ENCODE assay signal across 8 cellular contexts in the genomic region with DNA sequence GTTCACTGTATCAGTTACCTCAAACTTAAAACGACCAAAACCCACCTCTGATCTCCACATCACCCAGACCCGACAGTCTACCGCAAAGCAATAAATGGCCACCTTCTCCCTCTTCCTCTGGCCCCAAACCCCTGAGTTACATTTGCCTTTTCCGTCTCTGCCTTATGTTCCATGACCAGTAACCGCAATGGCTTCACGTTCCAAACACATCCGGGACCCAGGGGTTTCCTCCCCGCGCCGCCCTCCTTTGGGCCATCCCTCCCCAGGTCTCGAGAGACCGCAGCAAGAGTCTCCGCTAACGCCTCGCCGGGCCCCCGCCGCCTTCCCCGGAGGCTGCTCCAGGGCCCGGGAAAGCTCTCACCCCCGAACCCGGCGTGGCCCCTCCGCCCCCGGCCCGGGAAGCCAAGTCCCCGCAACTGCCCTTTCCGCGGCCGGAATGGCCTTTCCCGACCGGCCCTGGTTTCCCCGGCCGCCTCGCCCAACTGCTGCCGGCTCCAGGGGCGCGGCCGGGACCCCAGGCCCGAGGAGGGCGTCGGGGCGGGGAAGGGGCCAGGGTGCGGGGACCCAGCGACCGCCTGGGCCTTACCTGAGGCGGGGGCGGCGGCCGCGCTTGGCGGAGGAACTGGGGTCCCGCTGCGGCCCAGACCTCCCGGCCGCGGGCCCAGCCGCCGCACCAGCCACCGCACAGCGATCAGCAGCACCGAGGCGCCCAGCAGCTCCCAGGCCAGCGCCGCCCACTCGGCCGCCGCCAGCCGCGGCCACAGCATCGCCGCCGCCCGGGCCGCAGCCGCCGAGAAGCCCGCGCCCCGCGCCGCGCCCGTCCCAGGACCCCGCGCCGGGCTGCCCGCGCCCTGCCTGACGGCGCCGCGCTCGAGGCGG. TPM values are rescaled to one million over a fixed set of nuclear protein-coding genes. Genes with fewer than 3 reads are reported as not detected.
A peak's percentile ranks its signal among the peaks of the same experiment; 100 is the strongest.
DNase-seq lines count a peak whose midpoint lies in the region; ATAC-seq and TF ChIP-seq lines count a peak whose summit lies in the region.

Gene ANKLE2, minus strand, starts transcription at position 801 of the 879 bp plus-strand sequence. Its CDS starts 34 bp downstream, at position 767.

- peaks cover 38% of the 10 kb centered on the region for H3F3A ChIP-seq in PC-9 (ENCODE audit: insufficient read depth, low read depth)

- no peak for TF ChIP-seq EP300 in stomach (IDR thresholded peaks at IDR 0.05)

- H3K27me3 ChIP-seq in PC-9 (ENCODE audit: insufficient read depth, low read depth) (no peaks in the 10 kb centered on the region), stomach (no peaks in the 10 kb centered on the region)

- H3K4me1 ChIP-seq in PC-9 (replicated peaks; ENCODE audit: insufficient read depth), result peaks cover 12% of the 10 kb centered on the region
- peaks cover 13 to 38% (median 36%) of the 10 kb centered on the region in 4 donors for H3K4me1 ChIP-seq in stomach

- DNase-seq in AG09319 (ENCODE audit: extremely low read depth, low read depth) (peak; percentile 20), PC-9 (peak in 1 of 2 experiments; percentile 32), fibroblast of mammary gland (ENCODE audit: low read depth) (peak; percentile 73), neural crest cell (ENCODE audit: low read depth, low spot score) (no peak), stomach (peak; percentile 54)
- DNase-seq in activated T-helper 1 cell treated with anti-CD3 and anti-CD28 coated beads, Interleukin-12 subunit alpha, Interleukin-12 subunit beta, Interleukin-2, Interleukin-4 antibody, amounts not matched to agents 30 ng/mL and 10 ng/mL and 1 ng/mL, durations not matched to agents 14 hours and 24 hours and 36 hours (ENCODE audit: low spot score), result peak; percentile 74

- POLR2A ChIA-PET in PC-9 (lab: Charles Lee; ENCODE audit: unreplicated experiment), result interaction anchor here (0.7 kb wide), 2 partner anchors 15 to 61 kb away, joined by 3 to 5 read pairs; no protein-coding TSS in a partner anchor

- CTCF ChIA-PET in PC-9 (lab: Charles Lee), result no interaction called here

- no peaks in the 10 kb centered on the region for H3K9me3 Mint-ChIP-seq in activated T-helper 1 cell treated with anti-CD3 and anti-CD28 coated beads, Interleukin-12 subunit alpha, Interleukin-12 subunit beta, Interleukin-2, Interleukin-4 antibody, amounts not matched to agents 30 ng/mL and 10 ng/mL and 1 ng/mL, durations not matched to agents 14 hours and 24 hours and 36 hours
- H3K9me3 Mint-ChIP-seq in neural crest cell, result no peaks in the 10 kb centered on the region

- TF ChIP-seq POLR2A in stomach (IDR thresholded peaks at IDR 0.05), result no peak

- H3K27me3 Mint-ChIP-seq in activated T-helper 1 cell treated with anti-CD3 and anti-CD28 coated beads, Interleukin-12 subunit alpha, Interleukin-12 subunit beta, Interleukin-2, Interleukin-4 antibody, amounts not matched to agents 30 ng/mL and 10 ng/mL and 1 ng/mL, durations not matched to agents 14 hours and 24 hours and 36 hours (ENCODE audit: insufficient read depth), result no peaks in the 10 kb centered on the region
- H3K27me3 Mint-ChIP-seq in neural crest cell (ENCODE audit: low read depth), result no peaks in the 10 kb centered on the region

- WGBS in stomach, 5 donors, result 0 to 1% (median 1%) methylated on average over 38 to 95 of the region's 95 CpGs

- peaks cover 24% of the 10 kb centered on the region for H3K4me1 Mint-ChIP-seq in activated T-helper 1 cell treated with anti-CD3 and anti-CD28 coated beads, Interleukin-12 subunit alpha, Interleukin-12 subunit beta, Interleukin-2, Interleukin-4 antibody, amounts not matched to agents 30 ng/mL and 10 ng/mL and 1 ng/mL, durations not matched to agents 14 hours and 24 hours and 36 hours (ENCODE audit: low read depth)
- peaks cover 18% of the 10 kb centered on the region for H3K4me1 Mint-ChIP-seq in neural crest cell

- ATAC-seq in GM18868 (IDR thresholded peaks at IDR 0.05; ENCODE audit: unreplicated experiment), result peak; percentile 27
- peak; percentile 8 for ATAC-seq in HG03108 (IDR thresholded peaks at IDR 0.05; ENCODE audit: unreplicated experiment)

- H3K9me3 ChIP-seq in PC-9 (ENCODE audit: insufficient read depth, low read depth) (no peaks in the 10 kb centered on the region), stomach (no peaks in the 10 kb centered on the region)

- H3K36me3 ChIP-seq in PC-9 (ENCODE audit: low read depth) (peaks cover 4% of the 10 kb centered on the region), stomach (peaks cover 0 to 27% (median 20%) of the 10 kb centered on the region in 4 donors)

- peaks cover 36% of the 10 kb centered on the region for H4K20me1 ChIP-seq in PC-9 (ENCODE audit: insufficient read depth)

- H3K4me3 ChIP-seq in PC-9, result peak within 1 kb of the TSS; percentile 99
- peak within 1 kb of the TSS; percentile 76 for H3K4me3 ChIP-seq in fibroblast of mammary gland (ENCODE audit: control insufficient read depth, low read depth, low read length)
- H3K4me3 ChIP-seq in stomach, result peak within 1 kb of the TSS; percentile 70 to 100 (median 98)

- peak within 1 kb of the TSS; percentile 100 for H3K4me2 ChIP-seq in PC-9

- H3K9me2 ChIP-seq in PC-9 (ENCODE audit: insufficient read depth), result no peaks in the 10 kb centered on the region

- H3K27ac ChIP-seq in PC-9 (peak within 1 kb of the TSS; percentile 98), stomach (peak within 1 kb of the TSS; percentile 93 to 99 (median 96))

- H3K4me3 Mint-ChIP-seq in activated T-helper 1 cell treated with anti-CD3 and anti-CD28 coated beads, Interleukin-12 subunit alpha, Interleukin-12 subunit beta, Interleukin-2, Interleukin-4 antibody, amounts not matched to agents 30 ng/mL and 10 ng/mL and 1 ng/mL, durations not matched to agents 14 hours and 24 hours and 36 hours, result peak within 1 kb of the TSS; percentile 93
- peak within 1 kb of the TSS; percentile 98 for H3K4me3 Mint-ChIP-seq in neural crest cell

- no TSS peak for BruUV-seq in PC-9 (replicated peaks; lab: Mats Ljungman, UMichigan)

- TF ChIP-seq CTCF in AG09319 (IDR thresholded peaks at IDR 0.05; ENCODE audit: low read depth, low read length) (no peak), PC-9 (conservative IDR thresholded peaks at IDR 0.05) (no peak), fibroblast of mammary gland (conservative IDR thresholded peaks at IDR 0.05; ENCODE audit: control insufficient read depth, insufficient read depth, low read depth, low read length) (no peak), neural crest cell (conservative IDR thresholded peaks at IDR 0.05) (no peak), stomach (IDR thresholded peaks at IDR 0.05) (no peak)

- peak within 1 kb of the TSS; percentile 96 for H3K27ac Mint-ChIP-seq in activated T-helper 1 cell treated with anti-CD3 and anti-CD28 coated beads, Interleukin-12 subunit alpha, Interleukin-12 subunit beta, Interleukin-2, Interleukin-4 antibody, amounts not matched to agents 30 ng/mL and 10 ng/mL and 1 ng/mL, durations not matched to agents 14 hours and 24 hours and 36 hours
- peak within 1 kb of the TSS; percentile 95 for H3K27ac Mint-ChIP-seq in neural crest cell (ENCODE audit: unreplicated experiment)

- peaks cover 16% of the 10 kb centered on the region for H3K36me3 Mint-ChIP-seq in activated T-helper 1 cell treated with anti-CD3 and anti-CD28 coated beads, Interleukin-12 subunit alpha, Interleukin-12 subunit beta, Interleukin-2, Interleukin-4 antibody, amounts not matched to agents 30 ng/mL and 10 ng/mL and 1 ng/mL, durations not matched to agents 14 hours and 24 hours and 36 hours (ENCODE audit: low read depth)
- peaks cover 6% of the 10 kb centered on the region for H3K36me3 Mint-ChIP-seq in neural crest cell (ENCODE audit: low read depth)

- intact Hi-C loops in PC-9 (cut with micrococcal nuclease; ENCODE audit: unreplicated experiment), result loop anchor here (2.0 kb wide), 1 partner anchor 74 kb away; the partner anchor contains the start of genes POLE and PXMP2
- intact Hi-C loops in activated T-helper 1 cell treated with anti-CD3 and anti-CD28 coated beads, Interleukin-12 subunit alpha, Interleukin-12 subunit beta, Interleukin-2, Interleukin-4 antibody, amounts not matched to agents 30 ng/mL and 10 ng/mL and 1 ng/mL, durations not matched to agents 14 hours and 24 hours and 36 hours (cut with micrococcal nuclease), result loop anchor here (1.0 to 10.0 kb wide), 5 partner anchors 74 to 1886 kb away; partner anchors contain the start of genes FBRSL1, POLE, PXMP2 and RAN
- intact Hi-C loops in stomach (cut with DNase I; ENCODE audit: low total_unique reads), result no loop called here

- H3K79me2 ChIP-seq in PC-9 (ENCODE audit: low read depth), result peaks cover 58% of the 10 kb centered on the region

- H2AFZ ChIP-seq in PC-9, result peak within 1 kb of the TSS; percentile 88

RNA-seq across cellular contexts. Expression of gene ANKLE2, which starts in this region (rescaled TPM):
- total RNA-seq in PC-9 (2021) (102 and 123 TPM in 2 replicates), neural crest cell (93.4 and 100 TPM in 2 replicates), stomach (10 to 100 TPM; 26.3 to 75.9 (median 73.4) TPM)
- 151 and 156 TPM in 2 replicates for total RNA-seq in activated T-helper 1 cell treated with anti-CD3 and anti-CD28 coated beads, Interleukin-12 subunit alpha, Interleukin-12 subunit beta, Interleukin-2, Interleukin-4 antibody, amounts not matched to agents 30 ng/mL and 10 ng/mL and 1 ng/mL, durations not matched to agents 14 hours and 24 hours and 36 hours
- 10 to 100 TPM in 2 of 3 donors, 1 to 10 TPM in 1; 8.1 to 26.8 (median 10.7) TPM for polyA plus RNA-seq in stomach
